ENCODE assay signal across 10 cellular contexts in the genomic region with DNA sequence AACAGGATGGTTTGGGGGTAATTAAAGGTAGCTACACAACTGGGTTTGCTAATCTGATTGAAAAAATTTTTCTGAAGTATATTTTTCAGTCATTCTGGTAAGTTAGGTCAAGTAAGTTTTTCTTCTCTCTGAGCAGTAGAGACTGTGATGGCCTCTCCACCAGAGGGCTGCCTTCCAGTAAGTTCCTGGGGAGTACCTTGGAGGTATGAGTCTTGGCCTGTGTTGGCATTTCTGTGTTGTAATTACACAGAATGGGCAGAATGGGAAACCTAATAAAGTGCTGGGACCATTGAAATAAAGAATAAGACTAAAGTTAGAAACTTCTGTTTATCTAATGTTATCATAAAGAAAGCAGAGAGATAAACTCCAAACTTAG.
DNase-seq lines count a peak whose midpoint lies in the region; ATAC-seq, FAIRE-seq and TF ChIP-seq lines count a peak whose summit lies in the region.
"Had no signal": no experiment of that assay in that cellular context is flagged by ENCODE, and none has a peak within 500 bp of the region (broad histone marks: within the 10 kb centered on the region; RNA-seq: fewer than 3 reads in every experiment).

No MANE protein-coding gene starts in this region.

- POLR2A ChIA-PET in SK-N-SH (lab: Yijun Ruan, JAX): no interaction called here

- H3K9me3 ChIP-seq in SK-N-SH (no peaks in the 10 kb centered on the region), small intestine (ENCODE audit: control insufficient read depth, low read depth) (no peaks in the 10 kb centered on the region)

- H3K4me1 ChIP-seq in SK-N-SH (ENCODE audit: control insufficient read depth in 1 of 2, insufficient read depth in 2 of 2, low read depth in 1 of 2, low read length in 1 of 2): peaks cover 0 to 7% of the 10 kb centered on the region in 2 experiments; a peak in 2 of 4 replicates
- H3K4me1 ChIP-seq in small intestine (ENCODE audit: control insufficient read depth in 2 of 2, insufficient read depth in 1 of 2, low read depth in 1 of 2, low read length in 1 of 2): no peaks in the 10 kb centered on the region

- H3K27me3 ChIP-seq in SK-N-SH (ENCODE audit: insufficient read depth) (no peaks in the 10 kb centered on the region), small intestine (ENCODE audit: control insufficient read depth in 2 of 2, insufficient read depth in 2 of 2, low read length in 2 of 2) (no peaks in the 10 kb centered on the region)

- FAIRE-seq in small intestine (lab: Jason Lieb, UNC): no peak
- FAIRE-seq in frontal cortex (lab: Jason Lieb, UNC): no peak
- FAIRE-seq: A204.1 had no signal

- no peaks in the 10 kb centered on the region for H3K79me2 ChIP-seq in SK-N-SH (ENCODE audit: insufficient read depth)

- peak; percentile 56 for DNase-seq in DMS 273 (lab: John Stamatoyannopoulos, UW; ENCODE audit: unreplicated experiment)
- no peak for DNase-seq in DMS 273 treated with DMSO at 0.1 percent for 48 hours (lab: John Stamatoyannopoulos, UW)
- DNase-seq in SK-N-SH: no peak
- DNase-seq in glomerular endothelial cell (ENCODE audit: extremely low read depth, low read depth, low spot score): peak; percentile 33
- peak; percentile 54 for DNase-seq in small intestine
- no peak for DNase-seq in frontal cortex (ENCODE audit: low spot score in 2 of 2)
- DNase-seq in GM19240 (ENCODE audit: insufficient read length, low spot score): no peak
- DNase-seq: NCI-H1105 had no signal

- TF ChIP-seq EP300 in SK-N-SH (IDR thresholded peaks at IDR 0.05; ENCODE audit: borderline replicate concordance in 1 of 2, low read depth in 1 of 2, low read length in 1 of 2): no peak

- peak; percentile 49 for TF ChIP-seq RAD21 in SK-N-SH (IDR thresholded peaks at IDR 0.05; ENCODE audit: low read length)

- no peak overlapping the region for H3K9ac ChIP-seq in SK-N-SH

- H4K20me1 ChIP-seq in SK-N-SH (ENCODE audit: insufficient read depth): no peaks in the 10 kb centered on the region

- CTCF ChIA-PET in SK-N-SH (lab: Yijun Ruan, JAX): interaction anchor here (1.1 to 1.7 kb wide), 3 partner anchors 93 to 586 kb away, joined by 3 to 7 read pairs (median 3); no protein-coding TSS in a partner anchor

- no peak for ATAC-seq in GM21723 (IDR thresholded peaks at IDR 0.05; ENCODE audit: unreplicated experiment)

- H3K4me3 ChIP-seq in SK-N-SH (ENCODE audit: low read depth in 2 of 2, low read length in 1 of 2): no peak overlapping the region
- no peak overlapping the region for H3K4me3 ChIP-seq in small intestine (ENCODE audit: low read depth in 1 of 2, low read length in 2 of 2)

- H2AFZ ChIP-seq in SK-N-SH (ENCODE audit: low read depth): no peak overlapping the region

- H3K27ac ChIP-seq in SK-N-SH (ENCODE audit: low read depth in 2 of 2, low read length in 1 of 2) (no peak overlapping the region), small intestine (ENCODE audit: low read depth in 1 of 2, low read length in 1 of 2) (no peak overlapping the region)

- no peak overlapping the region for H3K4me2 ChIP-seq in SK-N-SH

- TF ChIP-seq CTCF in SK-N-SH (IDR thresholded peaks at IDR 0.05): peak; percentile 57

- H3K9me2 ChIP-seq in SK-N-SH: no peaks in the 10 kb centered on the region

- H3K36me3 ChIP-seq in SK-N-SH (replicated peaks in 1 of 2; ENCODE audit: control insufficient read depth in 1 of 2, insufficient read depth in 2 of 2, low read length in 1 of 2): no peaks in the 10 kb centered on the region
- no peaks in the 10 kb centered on the region for H3K36me3 ChIP-seq in small intestine (ENCODE audit: control insufficient read depth in 2 of 2, insufficient read depth in 2 of 2, low read length in 2 of 2)

- no peaks in the 10 kb centered on the region for H3F3A ChIP-seq in SK-N-SH (replicated peaks; ENCODE audit: insufficient read depth)

TF ChIP-seq in SK-N-SH, 30 proteins besides CTCF, POLR2A, EP300 and RAD21:
- TF ChIP-seq NFIC (IDR thresholded peaks at IDR 0.05; ENCODE audit: borderline replicate concordance) (no peak), CHD2 (IDR thresholded peaks at IDR 0.05; ENCODE audit: low read length, partially characterized antibody) (no peak), GATA2 (CRISPR knock-in tag; IDR thresholded peaks at IDR 0.05) (no peak), YY1 (IDR thresholded peaks at IDR 0.05; ENCODE audit: low read depth) (no peak), TCF12 (IDR thresholded peaks at IDR 0.05) (no peak), SMC3 (IDR thresholded peaks at IDR 0.05; ENCODE audit: low read depth, low read length) (peak; percentile 54)
- TF ChIP-seq, protein P1, sequence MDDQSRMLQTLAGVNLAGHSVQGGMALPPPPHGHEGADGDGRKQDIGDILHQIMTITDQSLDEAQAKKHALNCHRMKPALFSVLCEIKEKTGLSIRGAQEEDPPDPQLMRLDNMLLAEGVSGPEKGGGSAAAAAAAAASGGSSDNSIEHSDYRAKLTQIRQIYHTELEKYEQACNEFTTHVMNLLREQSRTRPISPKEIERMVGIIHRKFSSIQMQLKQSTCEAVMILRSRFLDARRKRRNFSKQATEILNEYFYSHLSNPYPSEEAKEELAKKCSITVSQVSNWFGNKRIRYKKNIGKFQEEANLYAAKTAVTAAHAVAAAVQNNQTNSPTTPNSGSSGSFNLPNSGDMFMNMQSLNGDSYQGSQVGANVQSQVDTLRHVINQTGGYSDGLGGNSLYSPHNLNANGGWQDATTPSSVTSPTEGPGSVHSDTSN (IDR thresholded peaks at IDR 0.05): no peak
- TF ChIP-seq, protein P2, sequence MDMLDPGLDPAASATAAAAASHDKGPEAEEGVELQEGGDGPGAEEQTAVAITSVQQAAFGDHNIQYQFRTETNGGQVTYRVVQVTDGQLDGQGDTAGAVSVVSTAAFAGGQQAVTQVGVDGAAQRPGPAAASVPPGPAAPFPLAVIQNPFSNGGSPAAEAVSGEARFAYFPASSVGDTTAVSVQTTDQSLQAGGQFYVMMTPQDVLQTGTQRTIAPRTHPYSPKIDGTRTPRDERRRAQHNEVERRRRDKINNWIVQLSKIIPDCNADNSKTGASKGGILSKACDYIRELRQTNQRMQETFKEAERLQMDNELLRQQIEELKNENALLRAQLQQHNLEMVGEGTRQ (IDR thresholded peaks at IDR 0.05; ENCODE audit: borderline replicate concordance, low read depth, low read length): no peak

Comparison
In these comparisons a context has a peak if more than half of its experiments do, and no peak if none do; other contexts are left out.
1. DNase-seq: peak in DMS 273 (single experiment), glomerular endothelial cell (single experiment) and small intestine (single experiment); none in DMS 273 treated with DMSO at 0.1 percent for 48 hours (single experiment), SK-N-SH (single experiment), frontal cortex (0 of 2) and GM19240 (single experiment).